ENCODE assay signal across 1 cellular context in the genomic region with DNA sequence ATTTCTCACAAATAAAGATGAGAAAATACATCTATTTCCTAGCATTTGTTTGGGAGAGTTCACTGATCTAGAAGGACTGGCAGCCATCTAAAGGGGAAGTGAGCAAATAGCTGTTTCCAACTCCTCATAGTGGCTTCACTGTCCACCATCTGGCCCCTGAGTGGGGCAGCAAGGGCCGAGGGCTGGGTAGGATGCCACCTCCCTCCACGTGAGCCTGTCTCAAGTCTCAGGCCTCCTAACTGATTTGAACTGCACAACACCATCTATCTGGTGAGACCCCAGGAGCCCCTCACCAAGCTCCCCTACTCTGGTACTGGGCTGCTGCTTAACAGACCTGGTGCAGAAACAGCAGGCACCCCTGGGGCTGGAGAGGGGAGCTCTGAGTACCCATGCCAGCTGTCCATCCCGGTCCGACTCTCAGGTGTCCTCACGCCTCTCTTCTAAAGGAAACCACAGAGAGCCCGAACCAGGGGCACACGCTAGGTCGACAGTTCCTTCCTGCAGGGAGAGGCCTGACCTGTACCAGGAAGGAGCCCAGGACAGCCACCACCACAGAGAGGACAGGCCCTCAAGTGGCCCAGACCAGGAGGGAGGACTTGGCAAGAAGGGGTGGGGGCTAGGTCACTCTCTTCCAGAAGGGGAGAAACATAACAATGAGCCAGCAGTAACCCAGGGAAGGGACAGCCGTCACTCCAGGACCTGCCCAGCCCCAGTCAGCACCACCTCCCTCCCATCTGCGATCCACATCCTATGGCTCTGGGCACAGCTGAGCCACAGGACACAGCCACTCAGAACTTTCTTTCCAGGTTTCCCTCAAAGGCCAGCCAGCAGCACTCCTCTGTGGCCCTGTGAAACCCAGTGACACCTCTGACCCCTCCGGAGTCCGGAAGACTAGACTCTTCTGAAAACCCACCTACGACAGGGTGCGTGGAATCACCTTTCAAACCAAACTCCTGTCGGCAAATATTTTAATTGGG.
TF ChIP-seq lines count a peak whose summit lies in the region.

No MANE protein-coding gene starts in this region.

TF ChIP-seq in endothelial cell of umbilical vein, 7 proteins besides CTCF, POLR2A, EP300 and RAD21:
- TF ChIP-seq, protein P1, sequence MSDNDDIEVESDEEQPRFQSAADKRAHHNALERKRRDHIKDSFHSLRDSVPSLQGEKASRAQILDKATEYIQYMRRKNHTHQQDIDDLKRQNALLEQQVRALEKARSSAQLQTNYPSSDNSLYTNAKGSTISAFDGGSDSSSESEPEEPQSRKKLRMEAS (IDR thresholded peaks at IDR 0.05; ENCODE audit: insufficient read depth, insufficient read length) = no peak
- no peak for TF ChIP-seq POLR2AphosphoS5 (IDR thresholded peaks at IDR 0.05; ENCODE audit: insufficient read depth, low read depth, low read length)
- TF ChIP-seq MYC (IDR thresholded peaks at IDR 0.05; ENCODE audit: low read depth, low read length) = no peak
- no peak for TF ChIP-seq JUN (IDR thresholded peaks at IDR 0.05; ENCODE audit: borderline replicate concordance, insufficient read depth, insufficient read length, low read depth)
- TF ChIP-seq GATA2 (IDR thresholded peaks at IDR 0.05; ENCODE audit: insufficient read depth, insufficient read length, low read depth, low read length) = no peak
TF ChIP-seq in endothelial cell of umbilical vein: peak in this region for 0.
